In genomic region chr4:98996056-98996941, GRCh38 we compare ENCODE assay signal across 8 cellular contexts. TPM values are rescaled to one million over a fixed set of nuclear protein-coding genes. Genes with fewer than 3 reads are reported as not detected.
DNase-seq lines count a peak whose midpoint lies in the region; ATAC-seq and TF ChIP-seq lines count a peak whose summit lies in the region.

No MANE protein-coding gene starts in this region.

- H3K9me3 ChIP-seq in Caco-2 (no peaks in the 10 kb centered on the region), thymus (ENCODE audit: control insufficient read depth) (no peaks in the 10 kb centered on the region)

- CTCF ChIA-PET in Caco-2 (lab: Charles Lee) = interaction anchor here (1.6 to 5.1 kb wide), 3 partner anchors 32 to 60 kb away, joined by 4 to 80 read pairs (median 10); no protein-coding TSS in a partner anchor

- POLR2A ChIA-PET in Caco-2 (lab: Charles Lee) = interaction anchor here (1.0 to 1.7 kb wide), 4 partner anchors 31 to 92 kb away, joined by 7 to 16 read pairs (median 8); partner anchors contain the start of genes ADH5 and EIF4E

- H3K4me1 Mint-ChIP-seq in Caco-2 (ENCODE audit: low read depth, unreplicated experiment) (peaks cover 27% of the 10 kb centered on the region), mesothelial cell of epicardium (peaks cover 37% of the 10 kb centered on the region)
- H3K4me1 Mint-ChIP-seq in T-helper 2 cell treated with Interferon-gamma antibody and Interleukin-4, amounts not matched to agents 5 μg/mL and 100 μg/mL, for 36 hours (ENCODE audit: low read depth) = peaks cover 28% of the 10 kb centered on the region
- peaks cover 11 to 34% of the 10 kb centered on the region in 2 donors for H3K4me1 Mint-ChIP-seq in effector memory CD8-positive, alpha-beta T cell (ENCODE audit: low read depth in 2 of 2)

- H3K9me3 Mint-ChIP-seq in Caco-2 (ENCODE audit: unreplicated experiment) (no peaks in the 10 kb centered on the region), mesothelial cell of epicardium (no peaks in the 10 kb centered on the region)
- no peaks in the 10 kb centered on the region for H3K9me3 Mint-ChIP-seq in T-helper 2 cell treated with Interferon-gamma antibody and Interleukin-4, amounts not matched to agents 5 μg/mL and 100 μg/mL, for 36 hours
- H3K9me3 Mint-ChIP-seq in effector memory CD8-positive, alpha-beta T cell = no peaks in the 10 kb centered on the region

- H3K27ac ChIP-seq in thymus (ENCODE audit: low read depth) = peak overlapping the region; percentile 94

- peak overlapping the region; percentile 97 for H3K4me3 ChIP-seq in Caco-2 (ENCODE audit: low read depth, low read length)
- peak overlapping the region; percentile 93 for H3K4me3 ChIP-seq in thymus (ENCODE audit: low read length)

- TF ChIP-seq CTCF in Caco-2 (IDR thresholded peaks at IDR 0.05; ENCODE audit: insufficient read depth in 1 of 2, low read depth in 1 of 2, low read length in 1 of 2, severe bottlenecking in 1 of 2, unreplicated experiment in 1 of 2) (no peak), mesothelial cell of epicardium (IDR thresholded peaks at IDR 0.05; ENCODE audit: unreplicated experiment) (no peak)

- no peaks in the 10 kb centered on the region for H3K27me3 ChIP-seq in Caco-2 (replicated peaks; ENCODE audit: control insufficient read depth, insufficient read depth, low read length)
- H3K27me3 ChIP-seq in thymus (ENCODE audit: control insufficient read depth, insufficient read depth) = no peaks in the 10 kb centered on the region

- H3K27ac Mint-ChIP-seq in Caco-2 (ENCODE audit: unreplicated experiment) (peak overlapping the region; percentile 62), mesothelial cell of epicardium (peak overlapping the region; percentile 77)
- H3K27ac Mint-ChIP-seq in T-helper 2 cell treated with Interferon-gamma antibody and Interleukin-4, amounts not matched to agents 5 μg/mL and 100 μg/mL, for 36 hours = peak overlapping the region; percentile 43
- peak overlapping the region; percentile 4 to 11 for H3K27ac Mint-ChIP-seq in effector memory CD8-positive, alpha-beta T cell

- H3K36me3 Mint-ChIP-seq in Caco-2 (ENCODE audit: insufficient read depth, unreplicated experiment) = no peaks in the 10 kb centered on the region
- peaks cover 10% of the 10 kb centered on the region for H3K36me3 Mint-ChIP-seq in T-helper 2 cell treated with Interferon-gamma antibody and Interleukin-4, amounts not matched to agents 5 μg/mL and 100 μg/mL, for 36 hours (ENCODE audit: low read depth)
- peaks cover 3% of the 10 kb centered on the region for H3K36me3 Mint-ChIP-seq in effector memory CD8-positive, alpha-beta T cell (ENCODE audit: insufficient read depth)
- no peaks in the 10 kb centered on the region for H3K36me3 Mint-ChIP-seq in mesothelial cell of epicardium

- no TSS peak for BruUV-seq in Caco-2 (replicated peaks; lab: Mats Ljungman, UMichigan)

- ATAC-seq in GM19463 (IDR thresholded peaks at IDR 0.05; ENCODE audit: unreplicated experiment) = peak; percentile 2
- no peak for ATAC-seq in effector memory CD8-positive, alpha-beta T cell (replicated peaks)
- ATAC-seq in HG02571 (IDR thresholded peaks at IDR 0.05; ENCODE audit: unreplicated experiment) = no peak

- H3K4me1 ChIP-seq in Caco-2 = peaks cover 26% of the 10 kb centered on the region
- peaks cover 6% of the 10 kb centered on the region for H3K4me1 ChIP-seq in thymus (ENCODE audit: control insufficient read depth, insufficient read depth, low read length)

- H3K27me3 Mint-ChIP-seq in Caco-2 (ENCODE audit: insufficient read depth, unreplicated experiment) (no peaks in the 10 kb centered on the region), mesothelial cell of epicardium (ENCODE audit: low read depth) (no peaks in the 10 kb centered on the region)
- H3K27me3 Mint-ChIP-seq in T-helper 2 cell treated with Interferon-gamma antibody and Interleukin-4, amounts not matched to agents 5 μg/mL and 100 μg/mL, for 36 hours (ENCODE audit: low read depth) = no peaks in the 10 kb centered on the region
- no peaks in the 10 kb centered on the region for H3K27me3 Mint-ChIP-seq in effector memory CD8-positive, alpha-beta T cell

- intact Hi-C loops in Caco-2 (cut with micrococcal nuclease; ENCODE audit: unreplicated experiment) = loop anchor here (1.0 to 5.0 kb wide), 3 partner anchors 28 to 854 kb away; partner anchors contain the start of gene STPG2

- WGBS in thymus = 5% methylated on average over 61 of the region's 61 CpGs

- DNase-seq in Caco-2 (peak in 1 of 2 experiments; percentile 17), HuH-7.5 (ENCODE audit: low spot score) (peak; percentile 27), mesothelial cell of epicardium (ENCODE audit: low spot score in 2 of 2, unreplicated experiment in 2 of 2) (no peak)
- no peak for DNase-seq in T-helper 2 cell treated with Interferon-gamma antibody and Interleukin-4, amounts not matched to agents 5 μg/mL and 100 μg/mL, for 36 hours (ENCODE audit: low spot score)
- DNase-seq in effector memory CD8-positive, alpha-beta T cell = no peak

- H3K36me3 ChIP-seq in Caco-2 (ENCODE audit: control insufficient read depth, insufficient read depth, low read length) (no peaks in the 10 kb centered on the region), thymus (ENCODE audit: control insufficient read depth, insufficient read depth) (no peaks in the 10 kb centered on the region)

- H3K4me3 Mint-ChIP-seq in Caco-2 (ENCODE audit: unreplicated experiment) = peak overlapping the region; percentile 85
- H3K4me3 Mint-ChIP-seq in T-helper 2 cell treated with Interferon-gamma antibody and Interleukin-4, amounts not matched to agents 5 μg/mL and 100 μg/mL, for 36 hours = peak overlapping the region; percentile 87
- H3K4me3 Mint-ChIP-seq in effector memory CD8-positive, alpha-beta T cell = peak overlapping the region; percentile 83 to 88
- H3K4me3 Mint-ChIP-seq in mesothelial cell of epicardium = peak overlapping the region; percentile 66

RNA-seq across cellular contexts. Expression of gene METAP1, which starts 0.8 kb away (rescaled TPM):
- total RNA-seq in Caco-2 (2022) (75.2 and 83.0 TPM in 2 replicates), mesothelial cell of epicardium (51.1 to 53.5 TPM (median 51.6 TPM) in 3 replicates)
- 57.7 TPM for polyA plus RNA-seq in thymus

Comparison
In these comparisons a context has a peak if more than half of its experiments do, and no peak if none do; other contexts are left out.
1. H3K27ac Mint-ChIP-seq: peak in every context shown above with its lines; median percentile 77 in mesothelial cell of epicardium; 62 in Caco-2; 43 in T-helper 2 cell treated with Interferon-gamma antibody and Interleukin-4, amounts not matched to agents 5 μg/mL and 100 μg/mL, for 36 hours; 8 in effector memory CD8-positive, alpha-beta T cell.